Comparison of ENCODE assay signal across 8 cellular contexts in genomic region chr5:134465856-134466240, GRCh38. TPM values are rescaled to one million over a fixed set of nuclear protein-coding genes. Genes with fewer than 3 reads are reported as not detected.
DNase-seq lines count a peak whose midpoint lies in the region; ATAC-seq and TF ChIP-seq lines count a peak whose summit lies in the region.

No MANE protein-coding gene starts in this region.

- no peaks in the 10 kb centered on the region for H3K27me3 Mint-ChIP-seq in activated T-cell treated with anti-CD3 and anti-CD28 coated beads, Interleukin-2, amount 50 U/mL, for 24 hours

- H3K27me3 ChIP-seq in BE2C = no peaks in the 10 kb centered on the region
- no peaks in the 10 kb centered on the region for H3K27me3 ChIP-seq in esophagus (ENCODE audit: control insufficient read depth in 1 of 2, insufficient read depth in 2 of 2, low read length in 2 of 2)

- TF ChIP-seq CTCF in BE2C (IDR thresholded peaks at IDR 0.05; ENCODE audit: low read depth, low read length) = no peak

- ATAC-seq in GM19023 (IDR thresholded peaks at IDR 0.05; ENCODE audit: unreplicated experiment) = peak; percentile 88
- ATAC-seq in HG03280 (IDR thresholded peaks at IDR 0.05; ENCODE audit: unreplicated experiment) = peak; percentile 82

- peak overlapping the region; percentile 95 to 98 for H3K27ac ChIP-seq in esophagus (ENCODE audit: low read depth in 2 of 2, low read length in 1 of 2)

- H3K9me3 Mint-ChIP-seq in activated T-cell treated with anti-CD3 and anti-CD28 coated beads, Interleukin-2, amount 50 U/mL, for 24 hours = no peaks in the 10 kb centered on the region

- H3K4me1 ChIP-seq in BE2C (peaks cover 5% of the 10 kb centered on the region), esophagus (ENCODE audit: control insufficient read depth in 2 of 2, insufficient read depth in 2 of 2, low read length in 1 of 2) (peaks cover 5 to 11% of the 10 kb centered on the region in 2 donors)

- DNase-seq in BE2C (peak; percentile 93), NOMO-1 treated with dmso at 0.1 percent for 144 hours (lab: John Stamatoyannopoulos, UW; ENCODE audit: unreplicated experiment) (peak; percentile 63), mucosa of gallbladder (ENCODE audit: low spot score) (peak; percentile 89)
- DNase-seq in activated T-cell treated with anti-CD3 and anti-CD28 coated beads, Interleukin-2, amount 50 U/mL, for 24 hours = peak; percentile 81
- peak in 5 of 6 experiments; percentile 8 to 49 (median 29) for DNase-seq in stimulated activated naive CD4-positive, alpha-beta T cell (lab: John Stamatoyannopoulos, UW)

- H3K36me3 Mint-ChIP-seq in activated T-cell treated with anti-CD3 and anti-CD28 coated beads, Interleukin-2, amount 50 U/mL, for 24 hours (ENCODE audit: low read depth) = no peaks in the 10 kb centered on the region

- peaks cover 23% of the 10 kb centered on the region for H3K4me1 Mint-ChIP-seq in activated T-cell treated with anti-CD3 and anti-CD28 coated beads, Interleukin-2, amount 50 U/mL, for 24 hours (ENCODE audit: low read depth)

- H3K9me3 ChIP-seq in BE2C = no peaks in the 10 kb centered on the region
- H3K9me3 ChIP-seq in esophagus (ENCODE audit: control insufficient read depth in 2 of 2, insufficient read depth in 1 of 2, low read depth in 1 of 2, low read length in 1 of 2) = no peaks in the 10 kb centered on the region

- H3K4me3 ChIP-seq in BE2C (ENCODE audit: low read depth, low read length) (peak overlapping the region; percentile 63), esophagus (ENCODE audit: low read depth in 1 of 2, low read length in 2 of 2) (peak overlapping the region; percentile 46 to 52)

- H3K36me3 ChIP-seq in BE2C = no peaks in the 10 kb centered on the region
- no peaks in the 10 kb centered on the region for H3K36me3 ChIP-seq in esophagus (ENCODE audit: control insufficient read depth in 2 of 2, insufficient read depth in 2 of 2, low read length in 1 of 2)

- H3K4me3 Mint-ChIP-seq in activated T-cell treated with anti-CD3 and anti-CD28 coated beads, Interleukin-2, amount 50 U/mL, for 24 hours = peak overlapping the region; percentile 78

- H3K27ac Mint-ChIP-seq in activated T-cell treated with anti-CD3 and anti-CD28 coated beads, Interleukin-2, amount 50 U/mL, for 24 hours = peak overlapping the region; percentile 90

- 0 to 2% methylated on average over 21 to 27 of the region's 27 CpGs for WGBS in esophagus, 2 donors

RNA-seq across cellular contexts. Expression of gene CDKN2AIPNL, which starts 54.2 kb away (rescaled TPM):
- polyA plus RNA-seq in BE2C (2012; ENCODE audit: insufficient read depth, insufficient read length, low read depth) = 57.6 TPM
- polyA plus RNA-seq in esophagus = 10 to 100 TPM; 13.7 to 34.6 TPM
- 18.0 TPM for total RNA-seq in mucosa of gallbladder

RNA-seq across cellular contexts. Expression of gene JADE2, which starts 59.6 kb away (rescaled TPM):
- polyA plus RNA-seq in BE2C (2012; ENCODE audit: insufficient read depth, insufficient read length, low read depth) = 14.7 TPM
- 1 to 10 TPM; 3.8 to 4.1 TPM for polyA plus RNA-seq in esophagus
- 83.1 TPM for total RNA-seq in mucosa of gallbladder

Comparison
In these comparisons a context has a peak if more than half of its experiments do, and no peak if none do; other contexts are left out.
1. Peak in every context shown above with its lines: DNase-seq, ATAC-seq, H3K4me3 ChIP-seq and H3K27ac ChIP-seq.
2. DNase-seq: peak in every context shown above with its lines; median percentile 93 in BE2C; 89 in mucosa of gallbladder; 81 in activated T-cell treated with anti-CD3 and anti-CD28 coated beads, Interleukin-2, amount 50 U/mL, for 24 hours; 63 in NOMO-1 treated with dmso at 0.1 percent for 144 hours; 29 in stimulated activated naive CD4-positive, alpha-beta T cell.